7 cellular contexts compared by ENCODE assay signal in the genomic region with DNA sequence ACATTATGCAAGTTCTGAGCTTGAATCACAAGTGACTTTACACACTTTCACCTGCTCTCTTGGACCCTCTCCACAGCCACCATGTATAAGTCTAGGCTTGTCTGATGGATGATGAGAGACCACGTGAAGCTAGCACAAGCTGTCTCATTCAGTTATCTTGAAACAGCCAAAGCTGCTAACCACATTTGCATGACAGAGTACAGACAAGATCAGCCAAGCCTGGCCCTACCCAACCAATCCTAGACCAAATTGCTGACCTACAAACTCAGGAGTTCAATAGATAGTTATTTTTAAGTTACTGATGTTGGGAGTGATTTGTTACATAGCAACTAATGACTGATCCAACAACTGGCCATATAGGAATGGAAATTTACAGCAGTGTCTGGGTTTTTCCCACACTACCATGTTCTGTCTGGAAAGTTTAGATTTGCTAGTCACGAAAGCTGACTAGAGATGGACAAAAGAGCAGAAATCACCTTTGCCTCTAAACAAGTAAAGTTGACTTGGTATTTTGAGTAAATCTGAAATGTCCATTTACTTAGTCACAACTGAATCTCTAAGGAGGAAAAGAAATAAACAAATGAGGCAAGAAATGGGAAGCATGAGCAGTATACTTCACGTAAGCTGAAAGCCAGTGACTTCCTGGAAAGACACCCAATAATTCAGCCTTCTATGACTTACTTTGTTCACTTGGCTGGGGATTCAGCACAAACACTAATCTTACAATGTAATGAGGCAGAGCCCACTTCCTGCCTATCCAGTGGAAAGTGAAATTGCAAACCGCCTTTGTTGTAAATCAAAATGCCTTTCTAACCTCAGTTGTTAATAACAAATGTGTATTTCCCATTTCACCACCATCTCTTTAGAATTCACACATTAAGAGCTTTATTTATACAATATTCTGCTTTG.
DNase-seq lines count a peak whose midpoint lies in the region; ATAC-seq lines count a peak whose summit lies in the region.

No MANE protein-coding gene starts in this region.

- peak; percentile 1 for DNase-seq in pons (ENCODE audit: low spot score)
- no peak for DNase-seq in activated gamma-delta T cell treated with Interleukin-2 at 50 U/mL for 16 hours
- no peak for DNase-seq in Kasumi-1 (lab: John Stamatoyannopoulos, UW)
- no peak for DNase-seq in stimulated activated CD4-positive, alpha-beta T cell treated with anti-CD3 and anti-CD28 coated beads, Interleukin-2, amount 100 ng/mL, for 48 hours

- ATAC-seq in GM19035 (IDR thresholded peaks at IDR 0.05; ENCODE audit: unreplicated experiment) (peak; percentile 71), HG02588 (IDR thresholded peaks at IDR 0.05; ENCODE audit: unreplicated experiment) (peak; percentile 77), HG03565 (IDR thresholded peaks at IDR 0.05; ENCODE audit: unreplicated experiment) (peak; percentile 90)
